ENCODE assay signal across 12 cellular contexts in genomic region chr3:156630081-156630772, GRCh38. TPM values are rescaled to one million over a fixed set of nuclear protein-coding genes. Genes with fewer than 3 reads are reported as not detected.
DNase-seq lines count a peak whose midpoint lies in the region; ATAC-seq, FAIRE-seq and TF ChIP-seq lines count a peak whose summit lies in the region.
"Had no signal": no experiment of that assay in that cellular context is flagged by ENCODE, and none has a peak within 500 bp of the region (broad histone marks: within the 10 kb centered on the region; RNA-seq: fewer than 3 reads in every experiment).

No MANE protein-coding gene starts in this region.

- in situ Hi-C loops in Caki2 (cut with HindIII; ENCODE audit: low pct_unique_long_range_greater_than_20kb, low sequenced_read_pairs), result no loop called here

- no peak for FAIRE-seq in H54 (lab: Jason Lieb, UNC)

- H3K27ac Mint-ChIP-seq in activated naive CD4-positive, alpha-beta T cell treated with anti-CD3 and anti-CD28 coated beads, Interleukin-2, amount 50 U/mL, for 72 hours, result no peak overlapping the region
- H3K27ac Mint-ChIP-seq: activated CD4-positive, alpha-beta memory T cell treated with anti-CD3 and anti-CD28 coated beads for 36 hours; T-cell had no signal

- TF ChIP-seq RAD21 in Ishikawa (IDR thresholded peaks at IDR 0.05; ENCODE audit: low read depth), result no peak

- H3K36me3 Mint-ChIP-seq in activated naive CD4-positive, alpha-beta T cell treated with anti-CD3 and anti-CD28 coated beads, Interleukin-2, amount 50 U/mL, for 72 hours, result no peaks in the 10 kb centered on the region
- H3K36me3 Mint-ChIP-seq: activated CD4-positive, alpha-beta memory T cell treated with anti-CD3 and anti-CD28 coated beads for 36 hours; T-cell had no signal

- TF ChIP-seq EP300 in Ishikawa (IDR thresholded peaks at IDR 0.05; ENCODE audit: borderline replicate concordance), result peak; percentile 74; the same call in 1 of the 2 replicates

- ATAC-seq in HG02610 (IDR thresholded peaks at IDR 0.05; ENCODE audit: unreplicated experiment), result no peak
- no peak for ATAC-seq in activated naive CD4-positive, alpha-beta T cell treated with anti-CD3 and anti-CD28 coated beads, Interleukin-2, amount 50 U/mL, for 72 hours
- ATAC-seq: T-cell had no signal

- H3K9me3 Mint-ChIP-seq in activated naive CD4-positive, alpha-beta T cell treated with anti-CD3 and anti-CD28 coated beads, Interleukin-2, amount 50 U/mL, for 72 hours, result no peaks in the 10 kb centered on the region
- H3K9me3 Mint-ChIP-seq: activated CD4-positive, alpha-beta memory T cell treated with anti-CD3 and anti-CD28 coated beads for 36 hours; T-cell had no signal

- TF ChIP-seq POLR2A in H54 (IDR thresholded peaks at IDR 0.05; ENCODE audit: low read depth, low read length), result no peak

- DNase-seq in Caki2 (ENCODE audit: low read depth), result peak; percentile 32
- DNase-seq in RPMI7951 (ENCODE audit: low read depth), result peak; percentile 33
- peak; percentile 53 for DNase-seq in kidney glomerular epithelial cell (lab: John Stamatoyannopoulos, UW)
- no peak for DNase-seq in H54 (ENCODE audit: insufficient read length, low spot score)
- DNase-seq in HUDEP-2 (lab: John Stamatoyannopoulos, UW; ENCODE audit: unreplicated experiment in 76 of 76), result no peak
- no peak for DNase-seq in activated naive CD4-positive, alpha-beta T cell treated with anti-CD3 and anti-CD28 coated beads, Interleukin-2, amount 50 U/mL, for 72 hours (ENCODE audit: low spot score in 2 of 2)
- DNase-seq: activated CD4-positive, alpha-beta memory T cell treated with anti-CD3 and anti-CD28 coated beads for 36 hours; activated naive CD4-positive, alpha-beta T cell treated with anti-CD3 and anti-CD28 coated beads, Interleukin-2, amount 50 U/mL, for 16 hours; NCI-H446; T-cell had no signal

TF ChIP-seq in Ishikawa, 13 proteins besides CTCF, POLR2A, EP300 and RAD21:
- TF ChIP-seq CREB1 (IDR thresholded peaks at IDR 0.05; ENCODE audit: low read depth) (no peak), ZBTB7A (IDR thresholded peaks at IDR 0.05; ENCODE audit: low read depth) (no peak), NFIC (IDR thresholded peaks at IDR 0.05) (peak; percentile 42; the same call in 1 of the 2 replicates), TEAD4 (IDR thresholded peaks at IDR 0.05) (peak; percentile 91), MAX (IDR thresholded peaks at IDR 0.05) (peak; percentile 31; the same call in 1 of the 2 replicates), TCF12 (IDR thresholded peaks at IDR 0.05; ENCODE audit: low read depth) (0 out of 2 replicates have a peak, but pooled peaks have one; percentile 49)

RNA-seq across cellular contexts. Expression of gene TIPARP, which starts 44.2 kb away (rescaled TPM):
- total RNA-seq in Caki2 (2014; rRNA removed; shearing (Covaris generic); ENCODE audit: low replicate concordance), result 14.3 and 16.5 TPM in 2 replicates
- total RNA-seq in RPMI7951 (2014; rRNA removed; shearing (Covaris generic)), result 115 and 155 TPM in 2 replicates
- total RNA-seq in activated naive CD4-positive, alpha-beta T cell treated with anti-CD3 and anti-CD28 coated beads, Interleukin-2, amount 50 U/mL, for 72 hours, result 100 to 1,000 TPM in 1 of 2 donors, 10 to 100 TPM in 1; 27.0 to 111 TPM

Comparison
In these comparisons a context has a peak if more than half of its experiments do, and no peak if none do; other contexts are left out.
1. DNase-seq: peak in Caki2 (single experiment), RPMI7951 (single experiment) and kidney glomerular epithelial cell (single experiment); none in H54 (single experiment), HUDEP-2 (0 of 76) and activated naive CD4-positive, alpha-beta T cell treated with anti-CD3 and anti-CD28 coated beads, Interleukin-2, amount 50 U/mL, for 72 hours (0 of 2).